In the genomic region with DNA sequence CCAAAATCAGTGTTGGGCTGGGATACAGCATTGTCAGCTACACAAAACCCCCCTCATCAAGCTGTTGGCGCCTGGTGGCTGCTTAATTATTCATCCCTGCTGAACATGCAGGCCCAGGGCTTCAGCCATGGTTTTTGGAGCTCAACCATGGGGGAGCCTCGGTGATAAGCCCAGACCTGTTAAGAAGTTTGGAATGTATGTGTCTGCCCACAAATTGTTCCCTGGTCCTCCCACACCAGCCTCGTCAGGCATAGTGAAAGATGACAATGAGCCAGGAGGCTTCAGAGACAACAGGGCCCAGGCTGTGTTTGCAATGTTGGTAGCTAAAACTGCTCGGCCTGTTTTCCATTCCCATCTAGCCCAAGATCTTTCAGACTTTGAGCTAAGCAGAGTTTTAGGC, we compare ENCODE assay signal across 15 cellular contexts. TPM values are rescaled to one million over a fixed set of nuclear protein-coding genes. Genes with fewer than 3 reads are reported as not detected.
DNase-seq lines count a peak whose midpoint lies in the region; ATAC-seq and TF ChIP-seq lines count a peak whose summit lies in the region.
"Had no signal": no experiment of that assay in that cellular context is flagged by ENCODE, and none has a peak within 500 bp of the region (broad histone marks: within the 10 kb centered on the region; RNA-seq: fewer than 3 reads in every experiment).

No MANE protein-coding gene starts in this region.

- H3K4me3 ChIP-seq in breast epithelium (no peak overlapping the region), OCI-LY7 (ENCODE audit: low read depth, low read length, poor library complexity, severe bottlenecking) (no peak overlapping the region)
- H3K4me3 ChIP-seq: tibial artery had no signal

- H3K9me3 ChIP-seq in breast epithelium = no peaks in the 10 kb centered on the region
- H3K9me3 ChIP-seq in OCI-LY7 (ENCODE audit: low read length) = no peaks in the 10 kb centered on the region
- H3K9me3 ChIP-seq: tibial artery had no signal

- no peaks in the 10 kb centered on the region for H3K36me3 ChIP-seq in breast epithelium
- H3K36me3 ChIP-seq in OCI-LY7 (ENCODE audit: insufficient read depth, low read length) = no peaks in the 10 kb centered on the region
- H3K36me3 ChIP-seq: tibial artery had no signal

- POLR2A ChIA-PET in OCI-LY7 (lab: Charles Lee) = no interaction called here

- H2AFZ ChIP-seq in OCI-LY7 (ENCODE audit: low read length) = no peak overlapping the region

- H3K4me1 ChIP-seq in breast epithelium = no peaks in the 10 kb centered on the region
- no peaks in the 10 kb centered on the region for H3K4me1 ChIP-seq in OCI-LY7 (ENCODE audit: insufficient read depth, low read length, poor library complexity, severe bottlenecking)
- H3K4me1 ChIP-seq: tibial artery had no signal

- no peaks in the 10 kb centered on the region for H3K27me3 ChIP-seq in breast epithelium

- CTCF ChIA-PET in OCI-LY7 (lab: Charles Lee; ENCODE audit: unreplicated experiment) = no interaction called here

- intact Hi-C loops in breast epithelium (cut with DNase I; ENCODE audit: low total_unique reads) (no loop called here), OCI-LY7 (cut with micrococcal nuclease; ENCODE audit: unreplicated experiment) (no loop called here)

- DNase-seq in A172 (ENCODE audit: low spot score) (peak; percentile 61), HS-5 (ENCODE audit: low read depth) (peak; percentile 35), breast epithelium (ENCODE audit: low spot score in 2 of 2) (peak in 1 of 2 donors; percentile 80), kidney glomerular epithelial cell (lab: John Stamatoyannopoulos, UW) (peak; percentile 40), OCI-LY7 (ENCODE audit: low spot score) (no peak)
- no peak for DNase-seq in activated CD8-positive, alpha-beta memory T cell treated with anti-CD3 and anti-CD28 coated beads for 24 hours
- DNase-seq: activated CD4-positive, alpha-beta T cell treated with anti-CD3 and anti-CD28 coated beads for 4 hours; activated effector memory CD4-positive, alpha-beta T cell treated with anti-CD3 and anti-CD28 coated beads, Interleukin-2, amount 50 U/mL, for 16 hours; GOT3; naive thymus-derived CD4-positive, alpha-beta T cell; NCI-H1436 treated with DMSO at 0.1 percent for 48 hours; NCI-H774; tibial artery had no signal

- BruUV-seq in OCI-LY7 (replicated peaks; lab: Mats Ljungman, UMichigan) = no TSS peak

- ATAC-seq in HG02571 (IDR thresholded peaks at IDR 0.05; ENCODE audit: unreplicated experiment) = no peak
- ATAC-seq in GM18858 (IDR thresholded peaks at IDR 0.05; ENCODE audit: unreplicated experiment) = no peak
- ATAC-seq: naive thymus-derived CD4-positive, alpha-beta T cell had no signal

- TF ChIP-seq POLR2A in breast epithelium (IDR thresholded peaks at IDR 0.05) = no peak

- TF ChIP-seq CTCF in breast epithelium (IDR thresholded peaks at IDR 0.05) (no peak), OCI-LY7 (conservative IDR thresholded peaks at IDR 0.05; ENCODE audit: low read length) (no peak)

- peak overlapping the region; percentile 66 to 67 for H3K27ac ChIP-seq in breast epithelium
- H3K27ac ChIP-seq in OCI-LY7 (ENCODE audit: low read depth, low read length, poor library complexity, severe bottlenecking) = no peak overlapping the region
- H3K27ac ChIP-seq: tibial artery had no signal

- no peaks in the 10 kb centered on the region for H3K79me2 ChIP-seq in OCI-LY7 (ENCODE audit: insufficient read depth, low read depth, low read length)

- H4K20me1 ChIP-seq in OCI-LY7 (ENCODE audit: insufficient read depth, low read length) = no peaks in the 10 kb centered on the region

- no peaks in the 10 kb centered on the region for H3K9me2 ChIP-seq in OCI-LY7 (ENCODE audit: insufficient read depth, low read length)

- H3K4me2 ChIP-seq in OCI-LY7 (ENCODE audit: low read length) = no peak overlapping the region

RNA-seq across cellular contexts. Expression of a gene that starts 34.8 kb away (rescaled TPM):
- total RNA-seq in A172 (2014; rRNA removed; shearing (Covaris generic)) = 8.1 and 10.5 TPM in 2 replicates
- total RNA-seq in breast epithelium (10 to 100 TPM; 42.3 to 64.6 (median 53.9) TPM), OCI-LY7 (2022) (not detected in 2 replicates)
- not detected in 2 replicates for total RNA-seq in OCI-LY7 (2014; rRNA removed; shearing (Covaris generic))

Comparison
In these comparisons a context has a peak if more than half of its experiments do, and no peak if none do; other contexts are left out.
1. DNase-seq: peak in A172 (single experiment), HS-5 (single experiment) and kidney glomerular epithelial cell (single experiment); none in activated CD8-positive, alpha-beta memory T cell treated with anti-CD3 and anti-CD28 coated beads for 24 hours (single experiment) and OCI-LY7 (single experiment).